ENCODE assay signal across 24 cellular contexts in the genomic region with DNA sequence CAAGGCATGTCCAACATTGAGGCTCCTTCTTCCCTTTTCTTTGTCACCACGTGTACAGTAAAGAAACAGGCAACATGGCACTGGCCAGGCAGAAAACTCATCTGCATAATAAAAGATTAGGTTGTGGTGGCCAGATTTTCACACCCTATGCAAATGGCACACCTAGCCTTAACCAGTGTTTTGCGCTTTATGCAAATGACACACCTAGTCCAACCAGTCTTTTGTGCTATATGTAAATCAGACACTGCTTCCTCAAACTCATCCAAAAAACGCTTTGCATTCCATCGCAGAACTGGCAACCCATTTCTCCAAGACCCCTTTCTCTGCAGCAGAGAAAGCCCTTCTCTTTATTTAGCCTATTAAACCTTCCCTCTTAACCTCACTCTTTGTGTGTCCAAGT.
"Had no signal": no experiment of that assay in that cellular context is flagged by ENCODE, and none has a peak within 500 bp of the region (broad histone marks: within the 10 kb centered on the region; RNA-seq: fewer than 3 reads in every experiment).

No MANE protein-coding gene starts in this region.

- H3K4me1 Mint-ChIP-seq: mesothelial cell of epicardium, naive B cell, neural progenitor cell had no signal

- H3K4me3 Mint-ChIP-seq: effector memory CD8-positive, alpha-beta T cell; mesothelial cell of epicardium; natural killer cell treated with Interleukin-12 subunit alpha and Interleukin-12 subunit beta and Interleukin-15 and Interleukin-18, amount 100 ng/mL, for 72 hours; neural progenitor cell had no signal

- ATAC-seq: effector memory CD8-positive, alpha-beta T cell; left cardiac atrium; left lung; mucosa of descending colon; natural killer cell treated with Interleukin-12 subunit alpha and Interleukin-12 subunit beta and Interleukin-15 and Interleukin-18, amount 100 ng/mL, for 72 hours; sciatic nerve had no signal

- H3K27ac ChIP-seq: coronary artery, left lung, neural progenitor cell, parathyroid adenoma, stomach, thyroid gland, vagina had no signal

- H3K9me3 ChIP-seq: mucosa of descending colon, stomach, vagina had no signal

- H3K36me3 ChIP-seq: left lung, neural progenitor cell, stomach, thyroid gland, vagina had no signal

- H3K27me3 Mint-ChIP-seq: effector memory CD8-positive, alpha-beta T cell; naive B cell; natural killer cell treated with Interleukin-12 subunit alpha and Interleukin-12 subunit beta and Interleukin-15 and Interleukin-18, amount 100 ng/mL, for 72 hours; progenitor cell of endocrine pancreas had no signal

- H3K9me3 Mint-ChIP-seq: neural progenitor cell had no signal

- H3K4me3 ChIP-seq: coronary artery, left lung, mucosa of descending colon, neural progenitor cell, smooth muscle cell, stomach, thyroid gland, vagina had no signal

- H3K36me3 Mint-ChIP-seq: mesothelial cell of epicardium, naive B cell, neural progenitor cell had no signal

- DNase-seq: dermis blood vessel endothelial cell; effector memory CD8-positive, alpha-beta T cell; hypothalamus; left cardiac atrium; left lung; mucosa of descending colon; naive B cell; stimulated activated CD4-positive, alpha-beta T cell treated with anti-CD3 and anti-CD28 coated beads, Interleukin-12 subunit alpha, Interleukin-12 subunit beta, amount 100 ng/mL, for 4 hours; stimulated activated CD4-positive, alpha-beta T cell treated with anti-CD3 and anti-CD28 coated beads, Interleukin-1b, Interleukin-23, amount 100 ng/mL, for 48 hours; stimulated activated CD4-positive, alpha-beta T cell treated with anti-CD3 and anti-CD28 coated beads, Interleukin-4, amount 100 ng/mL, for 1 hour; stimulated activated CD8-positive, alpha-beta memory T cell treated with anti-CD3 and anti-CD28 coated beads, Interleukin-4, amount 100 ng/mL, for 48 hours; stimulated activated naive CD4-positive, alpha-beta T cell treated with Interleukin-2 at 50 U/mL for 16 hours; stomach; thyroid gland; trophoblast cell had no signal

- H3K4me1 ChIP-seq: left lung, neural progenitor cell, parathyroid adenoma, vagina had no signal

- H3K27me3 ChIP-seq: left lung, neural progenitor cell, stomach, thyroid gland, vagina had no signal

- H3K9ac ChIP-seq: neural progenitor cell, parathyroid adenoma had no signal

- H3K27ac Mint-ChIP-seq: effector memory CD8-positive, alpha-beta T cell; mesothelial cell of epicardium; natural killer cell treated with Interleukin-12 subunit alpha and Interleukin-12 subunit beta and Interleukin-15 and Interleukin-18, amount 100 ng/mL, for 72 hours; neural progenitor cell; progenitor cell of endocrine pancreas had no signal
